In the genomic region with DNA sequence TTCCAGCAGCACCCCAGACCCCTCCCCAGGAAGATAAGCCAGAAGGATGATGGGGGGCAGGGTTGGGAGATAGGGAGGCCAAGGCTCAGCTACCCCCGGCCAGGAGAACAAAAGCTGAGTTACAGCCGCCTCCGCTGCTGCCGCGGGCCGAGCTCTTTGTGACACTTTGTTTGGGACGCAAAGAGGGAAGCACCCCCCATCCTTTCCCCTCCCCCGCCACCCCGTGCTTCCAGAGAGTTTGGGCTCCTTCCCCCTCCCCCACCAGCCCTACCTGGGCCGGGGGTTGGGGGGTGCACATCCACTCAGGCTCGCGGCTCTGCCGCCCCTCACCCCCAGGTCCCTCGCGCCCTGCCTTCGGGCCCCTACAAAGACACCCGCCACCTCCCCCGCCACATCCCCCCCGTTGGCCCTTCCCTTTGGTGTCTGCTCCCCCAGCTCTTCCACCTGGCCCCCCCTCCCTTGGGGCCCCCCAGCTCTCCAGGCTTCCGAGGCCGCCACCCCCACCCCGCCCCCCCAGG, we compare ENCODE assay signal across 9 cellular contexts. TPM values are rescaled to one million over a fixed set of nuclear protein-coding genes. Genes with fewer than 3 reads are reported as not detected.
DNase-seq lines count a peak whose midpoint lies in the region; ATAC-seq and TF ChIP-seq lines count a peak whose summit lies in the region.
"Had no signal": no experiment of that assay in that cellular context is flagged by ENCODE, and none has a peak within 500 bp of the region (broad histone marks: within the 10 kb centered on the region; RNA-seq: fewer than 3 reads in every experiment).

No MANE protein-coding gene starts in this region.

- peaks cover 26% of the 10 kb centered on the region for H3F3A ChIP-seq in GM23338 (replicated peaks; ENCODE audit: low read depth)

- H3K4me2 ChIP-seq in GM23338 = peak overlapping the region; percentile 98

- TF ChIP-seq POLR2A in sigmoid colon (IDR thresholded peaks at IDR 0.05) = no peak

- H3K4me1 Mint-ChIP-seq in GM23338 (peaks cover 78% of the 10 kb centered on the region), glutamatergic neuron (ENCODE audit: low read depth, unreplicated experiment) (peaks cover 47% of the 10 kb centered on the region)

- peaks cover 56% of the 10 kb centered on the region for H3K4me1 ChIP-seq in GM23338 (ENCODE audit: insufficient read depth)
- H3K4me1 ChIP-seq in sigmoid colon = peaks cover 0 to 62% (median 57%) of the 10 kb centered on the region in 4 donors

- POLR2A ChIA-PET in GM10248 (lab: Yijun Ruan, JAX) = no interaction called here

- H3K36me3 ChIP-seq in GM23338 (ENCODE audit: insufficient read depth) (no peaks in the 10 kb centered on the region; the same call in 1 of the 2 replicates), sigmoid colon (peaks cover 0 to 7% (median 4%) of the 10 kb centered on the region in 4 donors)

- no peak for TF ChIP-seq CTCF in GM23338 (conservative IDR thresholded peaks at IDR 0.05; ENCODE audit: low read depth in 2 of 2)
- no peak for TF ChIP-seq CTCF in VCaP (conservative IDR thresholded peaks at IDR 0.05)
- TF ChIP-seq CTCF in glutamatergic neuron (IDR thresholded peaks at IDR 0.05; ENCODE audit: partially characterized antibody, unreplicated experiment) = no peak
- no peak for TF ChIP-seq CTCF in sigmoid colon (IDR thresholded peaks at IDR 0.05)
- no peak for TF ChIP-seq CTCF in GM10248 (IDR thresholded peaks at IDR 0.05; ENCODE audit: control extremely low read depth, extremely low read depth, low read depth, missing control alignments)

- peaks cover 15% of the 10 kb centered on the region for H3K36me3 Mint-ChIP-seq in GM23338 (ENCODE audit: low read depth)
- peaks cover 3% of the 10 kb centered on the region for H3K36me3 Mint-ChIP-seq in glutamatergic neuron (ENCODE audit: unreplicated experiment)

- H3K27ac Mint-ChIP-seq in GM23338 (peak overlapping the region; percentile 97), glutamatergic neuron (ENCODE audit: unreplicated experiment) (peak overlapping the region; percentile 100)

- peaks cover 25% of the 10 kb centered on the region for H3K27me3 Mint-ChIP-seq in GM23338 (ENCODE audit: insufficient read depth, low read depth, poor library complexity)
- H3K27me3 Mint-ChIP-seq in glutamatergic neuron (ENCODE audit: unreplicated experiment) = peaks cover 37% of the 10 kb centered on the region

- intact Hi-C loops in sigmoid colon (cut with DNase I) = loop anchor here (5.0 to 10.0 kb wide), 3 partner anchors 415 to 763 kb away; a partner anchor contains a TSS

- 1 to 3% methylated on average over 22 of the region's 22 CpGs for WGBS in sigmoid colon, 2 donors

- ATAC-seq in GM23338 (peak; percentile 5; the same call in 2 of the 3 replicates), GM21576 (IDR thresholded peaks at IDR 0.05; ENCODE audit: unreplicated experiment) (no peak), GM19351 (IDR thresholded peaks at IDR 0.05; ENCODE audit: unreplicated experiment) (no peak)

- DNase-seq in GM23338 (ENCODE audit: low spot score) = peak; percentile 84
- DNase-seq in glutamatergic neuron = peak; percentile 56
- DNase-seq in sigmoid colon = no peak
- no peak for DNase-seq in DMS153 treated with DMSO at 0.1 percent for 48 hours (lab: John Stamatoyannopoulos, UW; ENCODE audit: unreplicated experiment)
- DNase-seq in GM10248 (ENCODE audit: extremely low spot score) = no peak

- H3K27ac ChIP-seq in GM23338 (ENCODE audit: low read depth) = peak overlapping the region; percentile 88
- peak overlapping the region; percentile 76 for H3K27ac ChIP-seq in VCaP
- H3K27ac ChIP-seq in sigmoid colon = peak overlapping the region; percentile 92 to 98 (median 97)

- H3K4me3 ChIP-seq in GM23338 (peak overlapping the region; percentile 84), sigmoid colon (peak overlapping the region; percentile 37 to 77 (median 72))

- H3K9me3 ChIP-seq in sigmoid colon = no peaks in the 10 kb centered on the region

- H4K20me1 ChIP-seq in GM23338 (replicated peaks; ENCODE audit: insufficient read depth) = peaks cover 4% of the 10 kb centered on the region; the same call in 1 of the 2 replicates

- H3K4me3 Mint-ChIP-seq in GM23338 = peak overlapping the region; percentile 92
- peak overlapping the region; percentile 97 for H3K4me3 Mint-ChIP-seq in glutamatergic neuron (ENCODE audit: unreplicated experiment)

- H2AFZ ChIP-seq in GM23338 = no peak overlapping the region

- H3K79me2 ChIP-seq in GM23338 (replicated peaks; ENCODE audit: insufficient read depth) = peaks cover 50% of the 10 kb centered on the region

- H3K9me2 ChIP-seq in GM23338 (ENCODE audit: insufficient read depth) = no peaks in the 10 kb centered on the region

- peaks cover 8% of the 10 kb centered on the region; the same call in 2 of the 3 replicates for H3K9me3 Mint-ChIP-seq in GM23338
- peaks cover 33% of the 10 kb centered on the region for H3K9me3 Mint-ChIP-seq in glutamatergic neuron (ENCODE audit: unreplicated experiment)

- H3K27me3 ChIP-seq in GM23338 (ENCODE audit: insufficient read depth) (no peaks in the 10 kb centered on the region), sigmoid colon (no peaks in the 10 kb centered on the region)

- no peak for TF ChIP-seq EP300 in sigmoid colon (IDR thresholded peaks at IDR 0.05)

- CTCF ChIA-PET in GM10248 (lab: Yijun Ruan, JAX) = interaction anchor here (1.1 to 7.8 kb wide), 5 partner anchors 9 to 82 kb away, joined by 3 to 228 read pairs (median 130); a partner anchor contains a TSS

TF ChIP-seq in GM23338, 12 proteins besides CTCF, POLR2A, EP300 and RAD21 (continues in another document):
- no peak for TF ChIP-seq CREB1 (CRISPR knock-in tag; IDR thresholded peaks at IDR 0.05; ENCODE audit: low read depth)

RNA-seq across cellular contexts. Expression of a gene that starts 0.8 kb away (rescaled TPM):
- 148 and 153 TPM in 2 replicates for total RNA-seq in GM23338 (2014; rRNA removed; shearing (Covaris generic))
- polyA plus RNA-seq in GM23338 (2016; fragmentation: Nextera tagmentation; extraction: Ambion mirVana) (35.5 and 37.7 TPM in 2 replicates), sigmoid colon (10 to 100 TPM; 27.6 to 52.9 (median 29.4) TPM)
- total RNA-seq in glutamatergic neuron (ENCODE audit: unreplicated experiment) (103 TPM), sigmoid colon (10 to 100 TPM; 38.2 to 89.7 (median 65.0) TPM)

RNA-seq across cellular contexts. Expression of a gene that starts 3.2 kb away (rescaled TPM):
- total RNA-seq in GM23338 (2014; rRNA removed; shearing (Covaris generic)) = 0.59 TPM in 1 of 2 replicates, not detected in the other
- polyA plus RNA-seq in GM23338 (2016; fragmentation: Nextera tagmentation; extraction: Ambion mirVana) (0.95 and 2.7 TPM in 2 replicates), sigmoid colon (10 to 100 TPM; 14.1 to 28.4 (median 14.4) TPM)
- total RNA-seq in glutamatergic neuron (ENCODE audit: unreplicated experiment) (0.64 TPM), sigmoid colon (1 to 10 TPM in 1 of 4 donors, not detected in 3; 1.1 TPM)

RNA-seq across cellular contexts. Expression of a gene that starts 27.6 kb away (rescaled TPM):
- 38.6 and 44.6 TPM in 2 replicates for total RNA-seq in GM23338 (2014; rRNA removed; shearing (Covaris generic))
- polyA plus RNA-seq in GM23338 (2016; fragmentation: Nextera tagmentation; extraction: Ambion mirVana) (17.7 and 21.5 TPM in 2 replicates), sigmoid colon (10 to 100 TPM; 12.5 to 26.5 (median 18.0) TPM)
- total RNA-seq in glutamatergic neuron (ENCODE audit: unreplicated experiment) (42.4 TPM), sigmoid colon (10 to 100 TPM; 15.0 to 48.5 (median 17.4) TPM)

RNA-seq across cellular contexts. Expression of a gene that starts 40.1 kb away (rescaled TPM):
- total RNA-seq in GM23338 (2014; rRNA removed; shearing (Covaris generic)) = not detected in 2 replicates
- polyA plus RNA-seq in GM23338 (2016; fragmentation: Nextera tagmentation; extraction: Ambion mirVana) (not detected in 2 replicates), sigmoid colon (not detected)
- total RNA-seq in glutamatergic neuron (ENCODE audit: unreplicated experiment) (not detected), sigmoid colon (not detected)
- total RNA-seq: mononuclear cell had no signal

RNA-seq across cellular contexts. Expression of a gene that starts 55.5 kb away (rescaled TPM):
- total RNA-seq in GM23338 (2014; rRNA removed; shearing (Covaris generic)) = not detected in 2 replicates
- not detected in 2 replicates for polyA plus RNA-seq in GM23338 (2016; fragmentation: Nextera tagmentation; extraction: Ambion mirVana)
- not detected for total RNA-seq in glutamatergic neuron (ENCODE audit: unreplicated experiment)
- total RNA-seq in sigmoid colon = not detected
- under 1 TPM in 1 of 3 donors, not detected in 2; 0.10 TPM for polyA plus RNA-seq in sigmoid colon
- total RNA-seq: mononuclear cell had no signal

Comparison
In these comparisons a context has a peak if more than half of its experiments do, and no peak if none do; other contexts are left out.
1. DNase-seq: peak in GM23338 (single experiment) and glutamatergic neuron (single experiment); none in sigmoid colon (single experiment), DMS153 treated with DMSO at 0.1 percent for 48 hours (single experiment) and GM10248 (single experiment).
2. Peak in every context shown above with its lines, with median percentiles within 50 percentile points of each other: H3K27ac ChIP-seq.